1 cellular context compared by ENCODE assay signal in the genomic region with DNA sequence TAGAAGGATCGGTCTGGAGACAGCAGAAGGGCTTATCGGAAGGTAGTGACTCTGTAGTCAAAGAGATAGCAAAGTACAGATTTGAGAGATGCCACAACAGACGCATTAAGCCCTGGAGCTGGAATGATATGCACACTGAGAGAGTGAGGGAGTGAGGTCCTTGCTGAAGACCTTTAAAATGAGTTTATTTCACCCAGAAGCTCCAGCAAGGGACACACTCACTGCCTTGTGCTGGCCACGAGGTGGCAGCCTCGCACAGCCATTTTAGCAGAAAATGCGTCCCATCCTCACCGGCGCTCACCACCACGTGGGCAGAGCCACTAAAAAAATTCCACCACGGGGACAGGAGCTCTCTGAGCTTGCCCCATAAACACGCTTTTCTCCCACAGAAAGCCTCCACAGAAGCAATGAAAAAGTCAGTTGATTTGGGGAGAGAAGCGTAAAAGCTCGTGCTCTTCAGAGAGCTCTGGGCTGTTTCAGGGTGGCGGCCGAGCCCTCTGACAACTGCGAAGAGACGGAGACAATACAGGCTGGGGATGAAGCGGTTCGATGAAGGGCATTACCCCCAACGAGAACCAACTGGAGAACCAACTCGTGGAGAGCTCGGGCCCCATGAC.
TF ChIP-seq lines count a peak whose summit lies in the region.

No MANE protein-coding gene starts in this region.

TF ChIP-seq in HepG2, 621 proteins besides CTCF, POLR2A, EP300 and RAD21 (continued from another document and continues in another):
- TF ChIP-seq, protein P1, sequence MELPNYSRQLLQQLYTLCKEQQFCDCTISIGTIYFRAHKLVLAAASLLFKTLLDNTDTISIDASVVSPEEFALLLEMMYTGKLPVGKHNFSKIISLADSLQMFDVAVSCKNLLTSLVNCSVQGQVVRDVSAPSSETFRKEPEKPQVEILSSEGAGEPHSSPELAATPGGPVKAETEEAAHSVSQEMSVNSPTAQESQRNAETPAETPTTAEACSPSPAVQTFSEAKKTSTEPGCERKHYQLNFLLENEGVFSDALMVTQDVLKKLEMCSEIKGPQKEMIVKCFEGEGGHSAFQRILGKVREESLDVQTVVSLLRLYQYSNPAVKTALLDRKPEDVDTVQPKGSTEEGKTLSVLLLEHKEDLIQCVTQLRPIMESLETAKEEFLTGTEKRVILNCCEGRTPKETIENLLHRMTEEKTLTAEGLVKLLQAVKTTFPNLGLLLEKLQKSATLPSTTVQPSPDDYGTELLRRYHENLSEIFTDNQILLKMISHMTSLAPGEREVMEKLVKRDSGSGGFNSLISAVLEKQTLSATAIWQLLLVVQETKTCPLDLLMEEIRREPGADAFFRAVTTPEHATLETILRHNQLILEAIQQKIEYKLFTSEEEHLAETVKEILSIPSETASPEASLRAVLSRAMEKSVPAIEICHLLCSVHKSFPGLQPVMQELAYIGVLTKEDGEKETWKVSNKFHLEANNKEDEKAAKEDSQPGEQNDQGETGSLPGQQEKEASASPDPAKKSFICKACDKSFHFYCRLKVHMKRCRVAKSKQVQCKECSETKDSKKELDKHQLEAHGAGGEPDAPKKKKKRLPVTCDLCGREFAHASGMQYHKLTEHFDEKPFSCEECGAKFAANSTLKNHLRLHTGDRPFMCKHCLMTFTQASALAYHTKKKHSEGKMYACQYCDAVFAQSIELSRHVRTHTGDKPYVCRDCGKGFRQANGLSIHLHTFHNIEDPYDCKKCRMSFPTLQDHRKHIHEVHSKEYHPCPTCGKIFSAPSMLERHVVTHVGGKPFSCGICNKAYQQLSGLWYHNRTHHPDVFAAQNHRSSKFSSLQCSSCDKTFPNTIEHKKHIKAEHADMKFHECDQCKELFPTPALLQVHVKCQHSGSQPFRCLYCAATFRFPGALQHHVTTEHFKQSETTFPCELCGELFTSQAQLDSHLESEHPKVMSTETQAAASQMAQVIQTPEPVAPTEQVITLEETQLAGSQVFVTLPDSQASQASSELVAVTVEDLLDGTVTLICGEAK (IDR thresholded peaks at IDR 0.05): no peak
- TF ChIP-seq, protein P1 (CRISPR knock-in tag; IDR thresholded peaks at IDR 0.05): no peak
- TF ChIP-seq DMAP1 (CRISPR knock-in tag; IDR thresholded peaks at IDR 0.05) (no peak), NCOA5 (CRISPR knock-in tag; IDR thresholded peaks at IDR 0.05) (no peak), FIP1L1 (IDR thresholded peaks at IDR 0.05; ENCODE audit: borderline replicate concordance, insufficient read depth, low read depth, low read length) (no peak), FOXO1 (CRISPR knock-in tag; IDR thresholded peaks at IDR 0.05) (no peak), ZKSCAN1 (IDR thresholded peaks at IDR 0.05; ENCODE audit: low read length) (no peak), BHLHE40 (IDR thresholded peaks at IDR 0.05; ENCODE audit: low read length) (no peak), TP53 (CRISPR knock-in tag; conservative IDR thresholded peaks at IDR 0.05) (0 out of 2 replicates have a peak, but pooled peaks have one; percentile 49), ZNF44 (CRISPR knock-in tag; IDR thresholded peaks at IDR 0.05) (no peak), RBM22 (optimal IDR thresholded peaks at IDR 0.05; ENCODE audit: low read length) (no peak), ZNF850 (CRISPR knock-in tag; conservative IDR thresholded peaks at IDR 0.05) (no peak), GPN1 (CRISPR knock-in tag; IDR thresholded peaks at IDR 0.05; ENCODE audit: borderline replicate concordance) (no peak), RFX5 (IDR thresholded peaks at IDR 0.05; ENCODE audit: low read depth, low read length) (no peak), ZNF510 (CRISPR knock-in tag; IDR thresholded peaks at IDR 0.05; ENCODE audit: low read depth) (no peak)
- TF ChIP-seq, protein P2, sequence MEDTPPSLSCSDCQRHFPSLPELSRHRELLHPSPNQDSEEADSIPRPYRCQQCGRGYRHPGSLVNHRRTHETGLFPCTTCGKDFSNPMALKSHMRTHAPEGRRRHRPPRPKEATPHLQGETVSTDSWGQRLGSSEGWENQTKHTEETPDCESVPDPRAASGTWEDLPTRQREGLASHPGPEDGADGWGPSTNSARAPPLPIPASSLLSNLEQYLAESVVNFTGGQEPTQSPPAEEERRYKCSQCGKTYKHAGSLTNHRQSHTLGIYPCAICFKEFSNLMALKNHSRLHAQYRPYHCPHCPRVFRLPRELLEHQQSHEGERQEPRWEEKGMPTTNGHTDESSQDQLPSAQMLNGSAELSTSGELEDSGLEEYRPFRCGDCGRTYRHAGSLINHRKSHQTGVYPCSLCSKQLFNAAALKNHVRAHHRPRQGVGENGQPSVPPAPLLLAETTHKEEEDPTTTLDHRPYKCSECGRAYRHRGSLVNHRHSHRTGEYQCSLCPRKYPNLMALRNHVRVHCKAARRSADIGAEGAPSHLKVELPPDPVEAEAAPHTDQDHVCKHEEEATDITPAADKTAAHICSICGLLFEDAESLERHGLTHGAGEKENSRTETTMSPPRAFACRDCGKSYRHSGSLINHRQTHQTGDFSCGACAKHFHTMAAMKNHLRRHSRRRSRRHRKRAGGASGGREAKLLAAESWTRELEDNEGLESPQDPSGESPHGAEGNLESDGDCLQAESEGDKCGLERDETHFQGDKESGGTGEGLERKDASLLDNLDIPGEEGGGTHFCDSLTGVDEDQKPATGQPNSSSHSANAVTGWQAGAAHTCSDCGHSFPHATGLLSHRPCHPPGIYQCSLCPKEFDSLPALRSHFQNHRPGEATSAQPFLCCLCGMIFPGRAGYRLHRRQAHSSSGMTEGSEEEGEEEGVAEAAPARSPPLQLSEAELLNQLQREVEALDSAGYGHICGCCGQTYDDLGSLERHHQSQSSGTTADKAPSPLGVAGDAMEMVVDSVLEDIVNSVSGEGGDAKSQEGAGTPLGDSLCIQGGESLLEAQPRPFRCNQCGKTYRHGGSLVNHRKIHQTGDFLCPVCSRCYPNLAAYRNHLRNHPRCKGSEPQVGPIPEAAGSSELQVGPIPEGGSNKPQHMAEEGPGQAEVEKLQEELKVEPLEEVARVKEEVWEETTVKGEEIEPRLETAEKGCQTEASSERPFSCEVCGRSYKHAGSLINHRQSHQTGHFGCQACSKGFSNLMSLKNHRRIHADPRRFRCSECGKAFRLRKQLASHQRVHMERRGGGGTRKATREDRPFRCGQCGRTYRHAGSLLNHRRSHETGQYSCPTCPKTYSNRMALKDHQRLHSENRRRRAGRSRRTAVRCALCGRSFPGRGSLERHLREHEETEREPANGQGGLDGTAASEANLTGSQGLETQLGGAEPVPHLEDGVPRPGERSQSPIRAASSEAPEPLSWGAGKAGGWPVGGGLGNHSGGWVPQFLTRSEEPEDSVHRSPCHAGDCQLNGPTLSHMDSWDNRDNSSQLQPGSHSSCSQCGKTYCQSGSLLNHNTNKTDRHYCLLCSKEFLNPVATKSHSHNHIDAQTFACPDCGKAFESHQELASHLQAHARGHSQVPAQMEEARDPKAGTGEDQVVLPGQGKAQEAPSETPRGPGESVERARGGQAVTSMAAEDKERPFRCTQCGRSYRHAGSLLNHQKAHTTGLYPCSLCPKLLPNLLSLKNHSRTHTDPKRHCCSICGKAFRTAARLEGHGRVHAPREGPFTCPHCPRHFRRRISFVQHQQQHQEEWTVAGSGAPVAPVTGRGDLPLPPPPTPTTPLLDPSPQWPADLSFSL (CRISPR knock-in tag; IDR thresholded peaks at IDR 0.05): no peak
- TF ChIP-seq, protein P3, sequence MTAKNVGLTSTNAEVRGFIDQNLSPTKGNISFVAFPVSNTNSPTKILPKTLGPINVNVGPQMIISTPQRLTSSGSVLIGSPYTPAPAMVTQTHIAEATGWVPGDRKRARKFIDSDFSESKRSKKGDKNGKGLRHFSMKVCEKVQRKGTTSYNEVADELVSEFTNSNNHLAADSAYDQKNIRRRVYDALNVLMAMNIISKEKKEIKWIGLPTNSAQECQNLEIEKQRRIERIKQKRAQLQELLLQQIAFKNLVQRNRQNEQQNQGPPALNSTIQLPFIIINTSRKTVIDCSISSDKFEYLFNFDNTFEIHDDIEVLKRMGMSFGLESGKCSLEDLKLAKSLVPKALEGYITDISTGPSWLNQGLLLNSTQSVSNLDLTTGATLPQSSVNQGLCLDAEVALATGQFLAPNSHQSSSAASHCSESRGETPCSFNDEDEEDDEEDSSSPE (CRISPR knock-in tag; IDR thresholded peaks at IDR 0.05): peak; percentile 39; the same call in 1 of the 2 replicates
- TF ChIP-seq, protein P4, sequence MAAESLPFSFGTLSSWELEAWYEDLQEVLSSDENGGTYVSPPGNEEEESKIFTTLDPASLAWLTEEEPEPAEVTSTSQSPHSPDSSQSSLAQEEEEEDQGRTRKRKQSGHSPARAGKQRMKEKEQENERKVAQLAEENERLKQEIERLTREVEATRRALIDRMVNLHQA (CRISPR knock-in tag; IDR thresholded peaks at IDR 0.05): no peak
- TF ChIP-seq, protein P5, sequence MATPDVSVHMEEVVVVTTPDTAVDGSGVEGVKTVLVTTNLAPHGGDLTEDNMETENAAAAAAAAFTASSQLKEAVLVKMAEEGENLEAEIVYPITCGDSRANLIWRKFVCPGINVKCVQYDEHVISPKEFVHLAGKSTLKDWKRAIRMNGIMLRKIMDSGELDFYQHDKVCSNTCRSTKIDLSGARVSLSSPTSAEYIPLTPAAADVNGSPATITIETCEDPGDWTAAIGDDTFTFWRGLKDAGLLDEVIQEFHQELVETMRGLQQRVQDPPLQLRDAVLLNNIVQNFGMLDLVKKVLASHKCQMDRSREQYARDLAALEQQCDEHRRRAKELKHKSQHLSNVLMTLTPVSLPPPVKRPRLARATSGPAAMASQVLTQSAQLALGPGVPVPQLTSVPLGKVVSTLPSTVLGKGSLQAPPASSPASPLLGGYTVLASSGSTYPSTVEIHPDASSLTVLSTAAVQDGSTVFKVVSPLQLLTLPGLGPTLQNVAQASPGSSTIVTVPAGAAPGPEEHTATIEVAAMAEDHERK (CRISPR knock-in tag; IDR thresholded peaks at IDR 0.05; ENCODE audit: low read depth): no peak
- TF ChIP-seq, protein P6, sequence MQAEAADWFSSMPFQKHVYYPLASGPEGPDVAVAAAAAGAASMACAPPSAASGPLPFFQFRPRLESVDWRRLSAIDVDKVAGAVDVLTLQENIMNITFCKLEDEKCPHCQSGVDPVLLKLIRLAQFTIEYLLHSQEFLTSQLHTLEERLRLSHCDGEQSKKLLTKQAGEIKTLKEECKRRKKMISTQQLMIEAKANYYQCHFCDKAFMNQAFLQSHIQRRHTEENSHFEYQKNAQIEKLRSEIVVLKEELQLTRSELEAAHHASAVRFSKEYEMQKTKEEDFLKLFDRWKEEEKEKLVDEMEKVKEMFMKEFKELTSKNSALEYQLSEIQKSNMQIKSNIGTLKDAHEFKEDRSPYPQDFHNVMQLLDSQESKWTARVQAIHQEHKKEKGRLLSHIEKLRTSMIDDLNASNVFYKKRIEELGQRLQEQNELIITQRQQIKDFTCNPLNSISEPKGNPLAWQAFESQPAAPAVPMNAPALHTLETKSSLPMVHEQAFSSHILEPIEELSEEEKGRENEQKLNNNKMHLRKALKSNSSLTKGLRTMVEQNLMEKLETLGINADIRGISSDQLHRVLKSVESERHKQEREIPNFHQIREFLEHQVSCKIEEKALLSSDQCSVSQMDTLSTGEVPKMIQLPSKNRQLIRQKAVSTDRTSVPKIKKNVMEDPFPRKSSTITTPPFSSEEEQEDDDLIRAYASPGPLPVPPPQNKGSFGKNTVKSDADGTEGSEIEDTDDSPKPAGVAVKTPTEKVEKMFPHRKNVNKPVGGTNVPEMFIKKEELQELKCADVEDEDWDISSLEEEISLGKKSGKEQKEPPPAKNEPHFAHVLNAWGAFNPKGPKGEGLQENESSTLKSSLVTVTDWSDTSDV (CRISPR knock-in tag; IDR thresholded peaks at IDR 0.05): no peak
- TF ChIP-seq, protein P7, sequence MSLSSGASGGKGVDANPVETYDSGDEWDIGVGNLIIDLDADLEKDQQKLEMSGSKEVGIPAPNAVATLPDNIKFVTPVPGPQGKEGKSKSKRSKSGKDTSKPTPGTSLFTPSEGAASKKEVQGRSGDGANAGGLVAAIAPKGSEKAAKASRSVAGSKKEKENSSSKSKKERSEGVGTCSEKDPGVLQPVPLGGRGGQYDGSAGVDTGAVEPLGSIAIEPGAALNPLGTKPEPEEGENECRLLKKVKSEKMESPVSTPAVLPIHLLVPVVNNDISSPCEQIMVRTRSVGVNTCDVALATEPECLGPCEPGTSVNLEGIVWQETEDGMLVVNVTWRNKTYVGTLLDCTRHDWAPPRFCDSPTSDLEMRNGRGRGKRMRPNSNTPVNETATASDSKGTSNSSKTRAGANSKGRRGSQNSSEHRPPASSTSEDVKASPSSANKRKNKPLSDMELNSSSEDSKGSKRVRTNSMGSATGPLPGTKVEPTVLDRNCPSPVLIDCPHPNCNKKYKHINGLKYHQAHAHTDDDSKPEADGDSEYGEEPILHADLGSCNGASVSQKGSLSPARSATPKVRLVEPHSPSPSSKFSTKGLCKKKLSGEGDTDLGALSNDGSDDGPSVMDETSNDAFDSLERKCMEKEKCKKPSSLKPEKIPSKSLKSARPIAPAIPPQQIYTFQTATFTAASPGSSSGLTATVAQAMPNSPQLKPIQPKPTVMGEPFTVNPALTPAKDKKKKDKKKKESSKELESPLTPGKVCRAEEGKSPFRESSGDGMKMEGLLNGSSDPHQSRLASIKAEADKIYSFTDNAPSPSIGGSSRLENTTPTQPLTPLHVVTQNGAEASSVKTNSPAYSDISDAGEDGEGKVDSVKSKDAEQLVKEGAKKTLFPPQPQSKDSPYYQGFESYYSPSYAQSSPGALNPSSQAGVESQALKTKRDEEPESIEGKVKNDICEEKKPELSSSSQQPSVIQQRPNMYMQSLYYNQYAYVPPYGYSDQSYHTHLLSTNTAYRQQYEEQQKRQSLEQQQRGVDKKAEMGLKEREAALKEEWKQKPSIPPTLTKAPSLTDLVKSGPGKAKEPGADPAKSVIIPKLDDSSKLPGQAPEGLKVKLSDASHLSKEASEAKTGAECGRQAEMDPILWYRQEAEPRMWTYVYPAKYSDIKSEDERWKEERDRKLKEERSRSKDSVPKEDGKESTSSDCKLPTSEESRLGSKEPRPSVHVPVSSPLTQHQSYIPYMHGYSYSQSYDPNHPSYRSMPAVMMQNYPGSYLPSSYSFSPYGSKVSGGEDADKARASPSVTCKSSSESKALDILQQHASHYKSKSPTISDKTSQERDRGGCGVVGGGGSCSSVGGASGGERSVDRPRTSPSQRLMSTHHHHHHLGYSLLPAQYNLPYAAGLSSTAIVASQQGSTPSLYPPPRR (CRISPR knock-in tag; IDR thresholded peaks at IDR 0.05; ENCODE audit: borderline replicate concordance): no peak
